Comparison of ENCODE assay signal across 10 cellular contexts in the genomic region with DNA sequence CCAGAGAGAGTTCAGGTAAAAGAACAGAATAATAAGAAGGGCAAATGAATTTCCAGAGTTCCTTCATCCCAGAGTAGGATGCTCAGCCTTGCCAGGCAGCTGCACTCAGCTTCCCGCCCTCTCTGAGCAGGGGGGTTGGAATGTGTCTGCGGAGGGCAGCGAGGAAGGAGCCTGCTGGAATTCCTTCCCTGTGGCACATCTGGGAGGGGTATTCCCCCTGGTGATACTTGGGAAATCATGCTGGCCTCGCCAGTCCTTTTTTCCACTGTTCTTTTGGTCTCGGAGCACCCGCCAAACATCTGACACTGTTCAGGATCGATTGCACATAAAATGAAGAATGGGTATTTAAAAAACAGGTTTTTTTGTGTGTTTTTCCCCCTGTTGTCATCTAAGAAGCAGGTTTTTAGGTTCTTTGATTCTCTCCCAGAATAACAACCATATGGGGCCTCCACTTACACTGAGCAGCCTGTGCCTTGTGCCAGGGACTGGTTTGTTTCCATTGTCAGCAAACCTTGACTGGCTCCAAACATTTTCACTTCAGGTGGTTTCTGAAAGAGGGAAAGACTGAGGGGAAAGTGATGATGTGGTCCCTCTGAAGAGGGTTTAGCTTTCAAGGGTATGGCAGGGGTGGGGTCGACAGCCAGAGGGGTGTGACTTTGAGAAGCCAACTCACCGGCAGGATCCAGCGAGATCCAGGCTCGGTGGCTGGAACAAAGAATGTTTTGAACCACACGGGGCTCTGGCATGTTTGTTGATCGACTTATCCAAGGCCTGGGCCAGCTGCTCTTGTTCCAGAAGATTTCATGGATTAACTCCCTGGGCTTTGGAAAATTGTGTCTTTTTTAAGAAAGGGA.
DNase-seq lines count a peak whose midpoint lies in the region; ATAC-seq and TF ChIP-seq lines count a peak whose summit lies in the region.
"Had no signal": no experiment of that assay in that cellular context is flagged by ENCODE, and none has a peak within 500 bp of the region (broad histone marks: within the 10 kb centered on the region; RNA-seq: fewer than 3 reads in every experiment).

No MANE protein-coding gene starts in this region.

- in situ Hi-C loops in G401 (cut with HindIII; ENCODE audit: low sequenced_read_pairs): no loop called here

- no peak overlapping the region for H3K27ac Mint-ChIP-seq in T-cell

- peaks cover 0 to 3% of the 10 kb centered on the region in 2 donors for H3K27me3 Mint-ChIP-seq in T-cell

- no peak overlapping the region for H3K4me3 Mint-ChIP-seq in T-cell

- H3K36me3 ChIP-seq in RWPE2 (ENCODE audit: low read depth): no peaks in the 10 kb centered on the region

- ATAC-seq in RWPE2 (ENCODE audit: low read depth) (peak; percentile 55), sciatic nerve (peak; percentile 65), HG03097 (IDR thresholded peaks at IDR 0.05; ENCODE audit: low FRiP score, unreplicated experiment) (no peak), T-cell (replicated peaks in 1 of 4) (no peak), HG02763 (IDR thresholded peaks at IDR 0.05; ENCODE audit: unreplicated experiment) (no peak), HG02588 (IDR thresholded peaks at IDR 0.05; ENCODE audit: unreplicated experiment) (no peak)

- POLR2A ChIA-PET in T-cell (lab: Charles Lee): no interaction called here

- H3K4me3 ChIP-seq in RWPE2 (ENCODE audit: severe bottlenecking) (no peak overlapping the region), fibroblast of the aortic adventitia (ENCODE audit: low read depth, low read length) (no peak overlapping the region)

- CTCF ChIA-PET in T-cell (lab: Charles Lee): no interaction called here

- peak; percentile 82 for DNase-seq in G401 (ENCODE audit: low spot score)
- peak; percentile 29 for DNase-seq in RWPE2 (ENCODE audit: low spot score)
- DNase-seq in fibroblast of the aortic adventitia (ENCODE audit: low read depth): peak; percentile 90
- no peak for DNase-seq in sciatic nerve (ENCODE audit: low spot score)
- no peak for DNase-seq in T-cell
- DNase-seq: activated T-cell treated with anti-CD3 and anti-CD28 coated beads for 4 hours, NCI-H2227 treated with DMSO at 0.1 percent for 48 hours had no signal

- H3K9me3 ChIP-seq in RWPE2 (ENCODE audit: severe bottlenecking): no peaks in the 10 kb centered on the region

- no peak for TF ChIP-seq CTCF in RWPE2 (IDR thresholded peaks at IDR 0.05; ENCODE audit: poor library complexity, severe bottlenecking)
- TF ChIP-seq CTCF in fibroblast of the aortic adventitia (IDR thresholded peaks at IDR 0.05; ENCODE audit: insufficient read depth, low read length): no peak

- no peaks in the 10 kb centered on the region for H3K36me3 Mint-ChIP-seq in T-cell

- no peaks in the 10 kb centered on the region for H3K9me3 Mint-ChIP-seq in T-cell

- no peaks in the 10 kb centered on the region for H3K4me1 ChIP-seq in RWPE2 (ENCODE audit: insufficient read depth, poor library complexity, severe bottlenecking)

- H3K27me3 ChIP-seq in RWPE2 (ENCODE audit: insufficient read depth, poor library complexity, severe bottlenecking): peaks cover 13% of the 10 kb centered on the region

- peak overlapping the region; percentile 2 for H3K27ac ChIP-seq in RWPE2 (ENCODE audit: poor library complexity, severe bottlenecking)

- intact Hi-C loops in sciatic nerve (cut with DNase I): no loop called here

- H3K4me1 Mint-ChIP-seq in T-cell: no peaks in the 10 kb centered on the region

Comparison
In these comparisons a context has a peak if more than half of its experiments do, and no peak if none do; other contexts are left out.
1. DNase-seq: peak in G401 (single experiment), RWPE2 (single experiment) and fibroblast of the aortic adventitia (single experiment); none in sciatic nerve (single experiment) and T-cell (0 of 34).
2. ATAC-seq: peak in RWPE2 (single experiment) and sciatic nerve (single experiment); none in HG03097 (single experiment), T-cell (0 of 4), HG02763 (single experiment) and HG02588 (single experiment).